16 cellular contexts compared by ENCODE assay signal in the genomic region with DNA sequence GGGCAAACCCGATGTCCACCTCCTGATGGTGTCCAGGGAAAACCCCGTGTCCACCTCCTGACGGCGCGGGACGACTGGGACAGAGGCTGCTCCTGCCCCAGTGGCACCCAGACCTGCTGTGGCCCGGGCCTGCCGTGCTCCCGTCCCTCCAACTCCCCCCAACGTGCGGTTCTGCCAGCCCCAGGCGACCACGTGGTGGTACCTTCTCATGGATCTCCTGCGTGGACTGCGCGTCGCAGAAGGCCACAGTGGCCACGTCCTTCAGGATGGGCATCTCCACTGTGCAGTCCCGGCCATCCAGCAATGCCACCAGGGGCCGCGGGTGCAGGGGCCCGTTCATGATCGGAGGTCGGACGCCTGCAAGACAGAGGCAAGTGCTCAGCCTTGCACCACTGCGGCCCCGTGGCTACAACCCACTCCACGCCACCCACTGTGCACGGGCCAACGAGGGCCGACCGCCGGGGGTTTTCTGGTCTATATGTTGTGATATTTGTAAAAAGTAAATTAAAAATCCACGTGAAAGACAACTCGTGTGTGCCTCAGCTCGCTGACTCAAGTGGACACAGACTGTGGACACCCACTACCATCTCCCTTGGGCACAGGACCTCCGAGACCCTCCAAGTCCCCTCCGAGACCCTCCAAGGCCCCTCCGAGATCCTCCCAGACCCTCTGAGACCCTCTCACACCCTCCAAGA. TPM values are rescaled to one million over a fixed set of nuclear protein-coding genes. Genes with fewer than 3 reads are reported as not detected.
DNase-seq lines count a peak whose midpoint lies in the region; ATAC-seq, FAIRE-seq and TF ChIP-seq lines count a peak whose summit lies in the region.
"Had no signal": no experiment of that assay in that cellular context is flagged by ENCODE, and none has a peak within 500 bp of the region (broad histone marks: within the 10 kb centered on the region; RNA-seq: fewer than 3 reads in every experiment).

No MANE protein-coding gene starts in this region.

- H3K27me3 ChIP-seq in GM23338 (ENCODE audit: insufficient read depth) = no peaks in the 10 kb centered on the region
- H3K27me3 ChIP-seq in GM12878 (replicated peaks in 1 of 2; ENCODE audit: control insufficient read depth in 2 of 2, insufficient read depth in 2 of 2, low read length in 1 of 2) = no peaks in the 10 kb centered on the region
- H3K27me3 ChIP-seq in right lobe of liver = no peaks in the 10 kb centered on the region
- H3K27me3 ChIP-seq in sigmoid colon = no peaks in the 10 kb centered on the region
- H3K27me3 ChIP-seq: foreskin keratinocyte, SJSA1 had no signal

- TF ChIP-seq POLR2A in GM12878 (IDR thresholded peaks at IDR 0.05; ENCODE audit: low read depth, low read length) (peak; percentile 35; the same call in 1 of the 2 replicates), right lobe of liver (IDR thresholded peaks at IDR 0.05) (no peak), sigmoid colon (IDR thresholded peaks at IDR 0.05) (no peak)

- H3K4me3 ChIP-seq in GM23338 (no peak overlapping the region), GM12878 (no peak overlapping the region), right lobe of liver (no peak overlapping the region), sigmoid colon (no peak overlapping the region)
- H3K4me3 ChIP-seq: prostate gland, SJSA1 had no signal

- TF ChIP-seq CTCF in GM23338 (conservative IDR thresholded peaks at IDR 0.05; ENCODE audit: low read depth in 2 of 2) (no peak), GM12878 (IDR thresholded peaks at IDR 0.05 in 2 of 3, conservative IDR thresholded peaks at IDR 0.05 in 1 of 3; ENCODE audit: control insufficient read depth in 2 of 3, extremely low read depth in 1 of 3, insufficient read depth in 1 of 3, low read depth in 3 of 3, low read length in 3 of 3) (no peak), right lobe of liver (IDR thresholded peaks at IDR 0.05) (no peak), sigmoid colon (IDR thresholded peaks at IDR 0.05) (no peak)

- H3K4me1 ChIP-seq in GM23338 (ENCODE audit: insufficient read depth) = no peaks in the 10 kb centered on the region
- H3K4me1 ChIP-seq in GM12878 (ENCODE audit: control insufficient read depth, insufficient read depth, low read length) = no peaks in the 10 kb centered on the region
- H3K4me1 ChIP-seq in right lobe of liver = peaks cover 0 to 26% (median 11%) of the 10 kb centered on the region in 4 donors
- H3K4me1 ChIP-seq in sigmoid colon = peaks cover 0 to 42% (median 29%) of the 10 kb centered on the region in 4 donors
- H3K4me1 ChIP-seq: Caco-2, SJSA1 had no signal

- peaks cover 49% of the 10 kb centered on the region for H3K36me3 Mint-ChIP-seq in GM23338 (ENCODE audit: low read depth)

- H3F3A ChIP-seq in GM23338 (replicated peaks; ENCODE audit: low read depth) = no peaks in the 10 kb centered on the region

- in situ Hi-C loops in GM12878 (cut with MboI) = no loop called here

- RAD21 ChIA-PET in GM12878 (lab: Charles Lee; ENCODE audit: unreplicated experiment) = no interaction called here

- POLR2A ChIA-PET in GM12878 (lab: Charles Lee) = no interaction called here

- peaks cover 4% of the 10 kb centered on the region for H3K27me3 Mint-ChIP-seq in GM23338 (ENCODE audit: insufficient read depth, low read depth, poor library complexity)

- CTCF ChIA-PET in GM12878 (lab: Yijun Ruan, JAX) = no interaction called here

- no peak for TF ChIP-seq EP300 in GM12878 (IDR thresholded peaks at IDR 0.05; ENCODE audit: borderline replicate concordance in 1 of 2, control insufficient read depth in 1 of 2, low read depth in 2 of 2, low read length in 2 of 2)
- TF ChIP-seq EP300 in sigmoid colon (IDR thresholded peaks at IDR 0.05) = no peak

- H3K79me2 ChIP-seq in GM23338 (replicated peaks; ENCODE audit: insufficient read depth) = peaks cover 27% of the 10 kb centered on the region
- H3K79me2 ChIP-seq in GM12878 (ENCODE audit: control insufficient read depth, insufficient read depth, low read length) = peaks cover 16% of the 10 kb centered on the region

- H2AFZ ChIP-seq in GM23338 = no peak overlapping the region
- no peak overlapping the region for H2AFZ ChIP-seq in GM12878 (ENCODE audit: control insufficient read depth, low read depth, low read length)

- SMC1A ChIA-PET in GM12878 (lab: Charles Lee; ENCODE audit: uncharacterized antibody, unreplicated experiment) = no interaction called here

- ATAC-seq in GM23338 (no peak), GM12878 (no peak), right lobe of liver (no peak)
- ATAC-seq: foreskin keratinocyte had no signal

- peak; percentile 0 for DNase-seq in GM23338 (ENCODE audit: low spot score)
- DNase-seq in GM12878 (ENCODE audit: low read depth, low spot score) = no peak
- DNase-seq in right lobe of liver = peak in 2 of 3 donors; percentile 21 to 52
- peak; percentile 63 for DNase-seq in sigmoid colon
- DNase-seq in hypothalamus (lab: John Stamatoyannopoulos, UW) = no peak
- no peak for DNase-seq in SW480 (ENCODE audit: low spot score)
- DNase-seq in NCI-H82 treated with DMSO at 0.1 percent for 48 hours (lab: John Stamatoyannopoulos, UW; ENCODE audit: unreplicated experiment) = no peak
- DNase-seq: activated CD4-positive, alpha-beta T cell treated with anti-CD3 and anti-CD28 coated beads for 1 hour; cortex of kidney; foreskin keratinocyte; NCI-H1930; NCI-H510A; T1000 had no signal

- H3K4me2 ChIP-seq in GM23338 = no peak overlapping the region
- H3K4me2 ChIP-seq in GM12878 (ENCODE audit: control insufficient read depth, insufficient read depth) = no peak overlapping the region

- 93% methylated on average over 35 of the region's 39 CpGs for WGBS in GM12878 (ENCODE audit: insufficient coverage, insufficient replicate concordance, low lambda C conversion rate, missing lambda C conversion rate)
- WGBS in right lobe of liver (ENCODE audit: insufficient coverage, low coverage, low lambda C conversion rate, missing lambda C conversion rate) = 77% methylated on average over 4 of the region's 39 CpGs
- WGBS in sigmoid colon, 2 donors = 94 to 95% methylated on average over 39 of the region's 39 CpGs

- H3K9ac ChIP-seq in GM12878 (ENCODE audit: control insufficient read depth, insufficient read depth, low read length) = no peak overlapping the region

- no peak for FAIRE-seq in GM12878 (lab: Jason Lieb, UNC)

- no peaks in the 10 kb centered on the region for H3K9me3 ChIP-seq in GM12878 (replicated peaks; ENCODE audit: control insufficient read depth, insufficient read depth, low read length)
- no peaks in the 10 kb centered on the region for H3K9me3 ChIP-seq in right lobe of liver
- no peaks in the 10 kb centered on the region for H3K9me3 ChIP-seq in sigmoid colon
- H3K9me3 ChIP-seq: Caco-2, prostate gland, SJSA1 had no signal

- H3K36me3 ChIP-seq in GM23338 (ENCODE audit: insufficient read depth) (no peaks in the 10 kb centered on the region), GM12878 (ENCODE audit: control insufficient read depth in 2 of 2, insufficient read depth in 2 of 2, low read length in 1 of 2) (peaks cover 28 to 48% of the 10 kb centered on the region in 2 experiments), right lobe of liver (peaks cover 0 to 41% (median 12%) of the 10 kb centered on the region in 4 donors), sigmoid colon (peaks cover 0 to 78% (median 50%) of the 10 kb centered on the region in 4 donors)

- no peaks in the 10 kb centered on the region; the same call in 2 of the 3 replicates for H3K4me1 Mint-ChIP-seq in GM23338

- H3K27ac ChIP-seq in GM23338 (ENCODE audit: low read depth) (no peak overlapping the region), GM12878 (ENCODE audit: control insufficient read depth, insufficient read depth) (no peak overlapping the region), right lobe of liver (no peak overlapping the region), sigmoid colon (no peak overlapping the region)
- H3K27ac ChIP-seq: foreskin keratinocyte, prostate gland, SJSA1 had no signal

- H4K20me1 ChIP-seq in GM23338 (replicated peaks; ENCODE audit: insufficient read depth) (peaks cover 9% of the 10 kb centered on the region), GM12878 (ENCODE audit: control insufficient read depth, insufficient read depth) (no peaks in the 10 kb centered on the region)

- H3K27ac Mint-ChIP-seq in GM23338 = no peak overlapping the region

- TF ChIP-seq RAD21 in GM12878 (IDR thresholded peaks at IDR 0.05; ENCODE audit: insufficient read depth, low read depth, low read length) = no peak

- intact Hi-C loops in GM12878 (cut with micrococcal nuclease; ENCODE audit: unreplicated experiment) = no loop called here
- intact Hi-C loops in right lobe of liver (cut with DNase I) = no loop called here
- intact Hi-C loops in sigmoid colon (cut with DNase I) = no loop called here

- no peak overlapping the region for H3K4me3 Mint-ChIP-seq in GM23338

- no TSS peak for BruUV-seq in GM12878 (replicated peaks; lab: Mats Ljungman, UMichigan)

- no peaks in the 10 kb centered on the region for H3K9me2 ChIP-seq in GM23338 (ENCODE audit: insufficient read depth)

- H3K9me3 Mint-ChIP-seq in GM23338 = no peaks in the 10 kb centered on the region

RNA-seq across cellular contexts. Expression of a gene that starts 10.8 kb away (rescaled TPM):
- 125 and 192 TPM in 2 replicates for total RNA-seq in GM23338 (2014; rRNA removed; shearing (Covaris generic))
- polyA plus RNA-seq in GM23338 (2016; fragmentation: Nextera tagmentation; extraction: Ambion mirVana) (74.0 and 89.2 TPM in 2 replicates), GM12878 (2011; rRNA removed) (59.1 and 78.2 TPM in 2 replicates), GM12878 (2014; fragmentation: Illumina TruSeq; extraction: Trizol) (45.1 and 63.9 TPM in 2 replicates), GM12878 (2014; fragmentation: Nextera tagmentation; extraction: Ambion mirVana) (10 to 100 TPM in 1 of 2 experiments, 1 to 10 TPM in 1; 7.4 to 21.2 TPM), GM12878 (2014; rRNA removed) (164 and 182 TPM in 2 replicates), GM12878 (2016; fragmentation: Nextera tagmentation; extraction: Ambion mirVana) (10 to 100 TPM; 36.8 to 43.1 TPM), sigmoid colon (100 to 1,000 TPM in 1 of 3 donors, 10 to 100 TPM in 2; 67.9 to 162 (median 71.4) TPM)
- total RNA-seq in GM12878 (2013; cell fraction: nucleolus; rRNA removed) = 114 and 143 TPM in 2 replicates
- total RNA-seq in GM12878 (2014; rRNA removed) (143 and 160 TPM in 2 replicates), GM12878 (2014; rRNA removed; fragmentation: Illumina TruSeq; extraction: Trizol) (53.9 and 62.2 TPM in 2 replicates), GM12878 (2021) (182 TPM in 2 replicates), right lobe of liver (10 to 100 TPM; 74.8 to 85.5 (median 79.4) TPM), sigmoid colon (100 to 1,000 TPM in 3 of 4 donors, 10 to 100 TPM in 1; 98.9 to 160 (median 129) TPM)
- polyA plus RNA-seq in GM12878 (2011; ENCODE audit: low read depth) = 42.6 TPM
- 120 and 316 TPM in 2 replicates for polyA plus RNA-seq in GM12878 (2011; cell fraction: cytosol; rRNA removed)
- 515 and 586 TPM in 2 replicates for polyA plus RNA-seq in GM12878 (2011; cell fraction: nucleus; rRNA removed)
- polyA plus RNA-seq in GM12878 (2012) = 132 and 134 TPM in 2 replicates
- 94.5 and 212 TPM in 2 replicates for polyA minus RNA-seq in GM12878 (2011; rRNA and poly(A)+ RNA removed)
- polyA minus RNA-seq in GM12878 (2011; cell fraction: cytosol; rRNA and poly(A)+ RNA removed) = 114 and 138 TPM in 2 replicates
- 50.2 and 76.5 TPM in 2 replicates for polyA minus RNA-seq in GM12878 (2011; cell fraction: nucleus; rRNA and poly(A)+ RNA removed)

RNA-seq across cellular contexts. Expression of a gene that starts 51.6 kb away (rescaled TPM):
- total RNA-seq in GM23338 (2014; rRNA removed; shearing (Covaris generic)) = 99.0 and 120 TPM in 2 replicates
- polyA plus RNA-seq in GM23338 (2016; fragmentation: Nextera tagmentation; extraction: Ambion mirVana) (48.3 and 49.8 TPM in 2 replicates), GM12878 (2011; rRNA removed) (35.0 and 57.0 TPM in 2 replicates), GM12878 (2014; fragmentation: Illumina TruSeq; extraction: Trizol) (8.8 and 21.4 TPM in 2 replicates), GM12878 (2014; fragmentation: Nextera tagmentation; extraction: Ambion mirVana) (1 to 10 TPM; 3.6 to 7.5 TPM), GM12878 (2014; rRNA removed) (63.7 and 67.3 TPM in 2 replicates), GM12878 (2016; fragmentation: Nextera tagmentation; extraction: Ambion mirVana) (10 to 100 TPM; 63.6 to 67.1 TPM), sigmoid colon (10 to 100 TPM; 51.1 to 89.8 (median 80.0) TPM)
- 57.4 and 73.6 TPM in 2 replicates for total RNA-seq in GM12878 (2013; cell fraction: nucleolus; rRNA removed)
- total RNA-seq in GM12878 (2014; rRNA removed) (47.1 and 52.1 TPM in 2 replicates), GM12878 (2014; rRNA removed; fragmentation: Illumina TruSeq; extraction: Trizol) (19.2 and 23.9 TPM in 2 replicates), GM12878 (2021) (61.7 and 63.1 TPM in 2 replicates), right lobe of liver (10 to 100 TPM; 24.3 to 42.0 (median 27.9) TPM), sigmoid colon (10 to 100 TPM; 44.2 to 56.2 (median 49.6) TPM)
- 13.5 TPM for polyA plus RNA-seq in GM12878 (2011; ENCODE audit: low read depth)
- 70.9 and 100 TPM in 2 replicates for polyA plus RNA-seq in GM12878 (2011; cell fraction: cytosol; rRNA removed)
- 236 and 285 TPM in 2 replicates for polyA plus RNA-seq in GM12878 (2011; cell fraction: nucleus; rRNA removed)
- polyA plus RNA-seq in GM12878 (2012) = 33.4 and 36.2 TPM in 2 replicates
- 27.7 and 52.1 TPM in 2 replicates for polyA minus RNA-seq in GM12878 (2011; rRNA and poly(A)+ RNA removed)
- 26.6 and 31.9 TPM in 2 replicates for polyA minus RNA-seq in GM12878 (2011; cell fraction: cytosol; rRNA and poly(A)+ RNA removed)
- polyA minus RNA-seq in GM12878 (2011; cell fraction: nucleus; rRNA and poly(A)+ RNA removed) = 42.7 and 54.5 TPM in 2 replicates

Comparison
In these comparisons a context has a peak if more than half of its experiments do, and no peak if none do; other contexts are left out.
1. DNase-seq: peak in GM23338 (single experiment), right lobe of liver (2 of 3) and sigmoid colon (single experiment); none in GM12878 (single experiment), hypothalamus (0 of 51), SW480 (single experiment) and NCI-H82 treated with DMSO at 0.1 percent for 48 hours (single experiment).